ENCODE assay signal across 22 cellular contexts in the genomic region with DNA sequence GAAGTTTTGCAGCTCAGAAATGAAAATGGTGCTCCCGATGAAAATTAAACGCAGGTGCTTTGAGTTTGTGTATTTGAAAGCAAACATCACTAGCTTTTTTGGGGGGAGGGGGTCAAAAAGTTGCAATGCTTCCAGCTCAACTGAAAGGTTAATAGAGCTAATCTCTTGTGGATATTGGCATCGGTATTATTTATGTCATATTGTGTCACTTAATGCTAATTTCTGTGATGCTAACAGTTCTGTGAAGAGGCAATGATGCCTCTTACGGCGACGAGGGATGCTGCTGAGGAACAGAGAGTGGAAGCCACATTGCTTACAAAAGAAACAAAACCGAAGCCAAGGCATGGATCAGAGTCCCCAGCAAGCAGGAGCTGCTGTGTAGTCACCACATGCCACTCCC.
"Had no signal": no experiment of that assay in that cellular context is flagged by ENCODE, and none has a peak within 500 bp of the region (broad histone marks: within the 10 kb centered on the region; RNA-seq: fewer than 3 reads in every experiment).

No MANE protein-coding gene starts in this region.

- H3K4me2 ChIP-seq: hepatocyte had no signal

- FAIRE-seq: colon, islet of Langerhans, urothelium cell line had no signal

- H3K4me3 ChIP-seq: dorsolateral prefrontal cortex, gastrocnemius medialis, hepatocyte, lower lobe of right lung, prostate gland, right atrium auricular region, sigmoid colon, spleen, thoracic aorta, tibial nerve, upper lobe of left lung had no signal

- DNase-seq: dorsolateral prefrontal cortex; effector CD4-positive, alpha-beta T cell; foreskin fibroblast; gastrocnemius medialis; head of caudate nucleus; left colon; left ventricle myocardium superior; lower lobe of right lung; naive thymus-derived CD8-positive, alpha-beta T cell; nucleus accumbens; sigmoid colon; spleen; stimulated activated CD4-positive, alpha-beta T cell treated with anti-CD3 and anti-CD28 coated beads, Interleukin-4, amount 100 ng/mL, for 4 hours; upper lobe of left lung had no signal

- H3K27ac ChIP-seq: dorsolateral prefrontal cortex, gastrocnemius medialis, hepatocyte, lower lobe of right lung, prostate gland, sigmoid colon, spleen, thoracic aorta, tibial nerve, upper lobe of left lung had no signal

- H2AFZ ChIP-seq: hepatocyte had no signal

- H3K4me1 ChIP-seq: prostate gland, spleen had no signal

- H3K9me3 ChIP-seq: gastrocnemius medialis, lower lobe of right lung, prostate gland, right atrium auricular region, sigmoid colon, thoracic aorta, tibial nerve, upper lobe of left lung had no signal

- H3K36me3 ChIP-seq: gastrocnemius medialis, lower lobe of right lung, prostate gland, right atrium auricular region, sigmoid colon, spleen, thoracic aorta, tibial nerve, upper lobe of left lung had no signal

- H3K79me2 ChIP-seq: hepatocyte had no signal

- H3K27me3 ChIP-seq: hepatocyte, right atrium auricular region, sigmoid colon, tibial nerve, upper lobe of left lung had no signal
